ENCODE assay signal across 25 cellular contexts in genomic region chr5:165057156-165057555, GRCh38.
DNase-seq lines count a peak whose midpoint lies in the region; TF ChIP-seq lines count a peak whose summit lies in the region.
"Had no signal": no experiment of that assay in that cellular context is flagged by ENCODE, and none has a peak within 500 bp of the region (broad histone marks: within the 10 kb centered on the region; RNA-seq: fewer than 3 reads in every experiment).

No MANE protein-coding gene starts in this region.

- no peaks in the 10 kb centered on the region for H3K36me3 ChIP-seq in WERI-Rb-1
- no peaks in the 10 kb centered on the region for H3K36me3 ChIP-seq in mesenchymal stem cell (ENCODE audit: control insufficient read depth in 1 of 2, insufficient read depth in 2 of 2, low read depth in 1 of 2, low read length in 2 of 2)
- H3K36me3 ChIP-seq: HAP-1 had no signal

- H2BK5ac ChIP-seq in mesenchymal stem cell (ENCODE audit: low read depth, low read length, poor library complexity, severe bottlenecking) = no peak overlapping the region

- DNase-seq in LNCaP clone FGC (ENCODE audit: low read depth) (peak; percentile 95), WERI-Rb-1 (peak; percentile 24), mesenchymal stem cell (peak; percentile 2), mesothelial cell of epicardium (ENCODE audit: low spot score in 2 of 2, unreplicated experiment in 2 of 2) (no peak), SIG-M5 treated with dmso at 0.1 percent for 504 hours (lab: John Stamatoyannopoulos, UW; ENCODE audit: unreplicated experiment) (no peak), dermis blood vessel endothelial cell (no peak)
- DNase-seq: CD4-positive, CD25-positive, alpha-beta regulatory T cell; DND-41; GM23248; NCI-H1092; NCI-H1436; NCI-H1930; NCI-H345; NCI-H524 treated with DMSO at 0.1 percent for 48 hours; PC-9; RPMI8226; SHP77 treated with DMSO at 0.1 percent for 48 hours; SK-N-SH had no signal

- H3K27me3 Mint-ChIP-seq in mesothelial cell of epicardium (ENCODE audit: low read depth) = no peaks in the 10 kb centered on the region
- H3K27me3 Mint-ChIP-seq: B cell had no signal

- peaks cover 2% of the 10 kb centered on the region for H3K36me3 Mint-ChIP-seq in mesothelial cell of epicardium
- H3K36me3 Mint-ChIP-seq: CD4-positive, CD25-positive, alpha-beta regulatory T cell had no signal

- H3K4me3 ChIP-seq in LNCaP clone FGC (ENCODE audit: low read depth, low read length) = no peak overlapping the region
- H3K4me3 ChIP-seq in WERI-Rb-1 (ENCODE audit: low read depth, low read length) = no peak overlapping the region
- H3K4me3 ChIP-seq in mesenchymal stem cell (ENCODE audit: insufficient read depth in 1 of 2, low read depth in 1 of 2, low read length in 2 of 2) = no peak overlapping the region
- H3K4me3 ChIP-seq: A549, GM12878, GM23248, HAP-1, K562, PC-9 had no signal

- WGBS in mesenchymal stem cell = 92% methylated on average over 2 of the region's 2 CpGs

- H3K4me3 Mint-ChIP-seq in mesothelial cell of epicardium = no peak overlapping the region
- H3K4me3 Mint-ChIP-seq: B cell; CD4-positive, CD25-positive, alpha-beta regulatory T cell had no signal

- no peak for TF ChIP-seq CTCF in 22Rv1 (IDR thresholded peaks at IDR 0.05)
- no peak for TF ChIP-seq CTCF in LNCaP clone FGC (IDR thresholded peaks at IDR 0.05; ENCODE audit: control insufficient read depth, extremely low read depth, insufficient read depth)
- TF ChIP-seq CTCF in WERI-Rb-1 (IDR thresholded peaks at IDR 0.05; ENCODE audit: low read depth, low read length) = no peak
- TF ChIP-seq CTCF in mesothelial cell of epicardium (IDR thresholded peaks at IDR 0.05; ENCODE audit: unreplicated experiment) = no peak

- no peaks in the 10 kb centered on the region for H3K4me1 Mint-ChIP-seq in mesothelial cell of epicardium
- H3K4me1 Mint-ChIP-seq: B cell; CD4-positive, CD25-positive, alpha-beta regulatory T cell had no signal

- H3K27ac Mint-ChIP-seq in mesothelial cell of epicardium = no peak overlapping the region
- H3K27ac Mint-ChIP-seq: B cell; CD4-positive, CD25-positive, alpha-beta regulatory T cell had no signal

- H3K9me3 ChIP-seq in WERI-Rb-1 (ENCODE audit: severe bottlenecking) (no peaks in the 10 kb centered on the region), mesenchymal stem cell (ENCODE audit: control insufficient read depth, low read length) (no peaks in the 10 kb centered on the region)
- H3K9me3 ChIP-seq: A549, HAP-1, SK-N-SH had no signal

- H2BK12ac ChIP-seq in mesenchymal stem cell (ENCODE audit: low read length in 2 of 2) = no peak overlapping the region

- no peak overlapping the region for H2BK15ac ChIP-seq in mesenchymal stem cell (ENCODE audit: low read depth, poor library complexity, severe bottlenecking)

- H3K27me3 ChIP-seq in WERI-Rb-1 (ENCODE audit: insufficient read depth, low read depth, severe bottlenecking) = no peaks in the 10 kb centered on the region
- H3K27me3 ChIP-seq in mesenchymal stem cell (ENCODE audit: control insufficient read depth in 1 of 2, insufficient read depth in 1 of 2, low read length in 2 of 2) = no peaks in the 10 kb centered on the region

- no peak overlapping the region for H3K4me2 ChIP-seq in mesenchymal stem cell (ENCODE audit: low read length, poor library complexity, severe bottlenecking)
- H3K4me2 ChIP-seq: A549, PC-9, SK-N-SH had no signal

- H2AFZ ChIP-seq in mesenchymal stem cell (ENCODE audit: low read depth, low read length) = no peak overlapping the region
- H2AFZ ChIP-seq: GM23248, PC-9 had no signal

- no peak overlapping the region for H3K9ac ChIP-seq in mesenchymal stem cell (ENCODE audit: low read length)
- H3K9ac ChIP-seq: GM23248, SK-N-SH had no signal

- no peak overlapping the region for H3K18ac ChIP-seq in mesenchymal stem cell (ENCODE audit: low read depth in 1 of 2, low read length in 2 of 2)

- H3K23ac ChIP-seq in mesenchymal stem cell (ENCODE audit: low read length in 2 of 2) = no peak overlapping the region

- no peaks in the 10 kb centered on the region for H3K4me1 ChIP-seq in mesenchymal stem cell (ENCODE audit: control insufficient read depth, insufficient read depth, low read depth, low read length)
- H3K4me1 ChIP-seq: A549, HAP-1 had no signal

- no peak overlapping the region for H4K91ac ChIP-seq in mesenchymal stem cell (ENCODE audit: low read length)

- H3K27ac ChIP-seq in 22Rv1 = peak overlapping the region; percentile 92
- H3K27ac ChIP-seq in WERI-Rb-1 = no peak overlapping the region
- H3K27ac ChIP-seq in mesenchymal stem cell (ENCODE audit: low read length, poor library complexity, severe bottlenecking) = no peak overlapping the region
- H3K27ac ChIP-seq: A549, GM23248, HL-60, PC-9 had no signal

- H2AK5ac ChIP-seq in mesenchymal stem cell (ENCODE audit: low read length, severe bottlenecking) = no peak overlapping the region

- no peak overlapping the region for H3K14ac ChIP-seq in mesenchymal stem cell (ENCODE audit: low read length in 2 of 2)

- no peak overlapping the region for H2BK120ac ChIP-seq in mesenchymal stem cell (ENCODE audit: low read depth, low read length)

- no peak overlapping the region for H3K4ac ChIP-seq in mesenchymal stem cell (ENCODE audit: low read depth in 1 of 2, low read length in 2 of 2)

- H4K8ac ChIP-seq in mesenchymal stem cell (ENCODE audit: low read length) = no peak overlapping the region

- peaks cover 11% of the 10 kb centered on the region for H3K9me3 Mint-ChIP-seq in mesothelial cell of epicardium

- H3K79me1 ChIP-seq in mesenchymal stem cell (replicated peaks; ENCODE audit: low read length, poor library complexity, severe bottlenecking) = no peaks in the 10 kb centered on the region

Comparison
In these comparisons a context has a peak if more than half of its experiments do, and no peak if none do; other contexts are left out.
1. DNase-seq: peak in LNCaP clone FGC (single experiment), WERI-Rb-1 (single experiment) and mesenchymal stem cell (single experiment); none in mesothelial cell of epicardium (0 of 2), SIG-M5 treated with dmso at 0.1 percent for 504 hours (single experiment) and dermis blood vessel endothelial cell (single experiment).